Comparison of ENCODE assay signal across 20 cellular contexts in the genomic region with DNA sequence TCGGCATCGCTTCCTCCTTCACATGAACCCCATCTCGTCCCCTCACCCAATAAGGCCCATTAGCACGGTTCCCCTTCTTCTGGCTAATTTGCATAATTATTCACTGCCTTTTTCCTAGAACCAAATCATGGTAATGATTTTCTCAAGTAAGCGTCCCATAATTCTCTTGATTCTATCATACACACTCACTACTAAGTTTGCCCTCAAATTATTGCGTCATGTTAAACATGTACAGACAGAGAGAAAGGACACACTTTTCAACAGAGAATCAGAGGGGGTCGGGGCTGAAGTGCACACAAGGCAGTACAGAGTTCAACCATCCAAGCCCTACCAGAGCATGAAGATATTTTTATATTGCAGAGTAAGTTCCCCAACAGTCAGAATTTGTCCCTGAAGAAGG.
"Had no signal": no experiment of that assay in that cellular context is flagged by ENCODE, and none has a peak within 500 bp of the region (broad histone marks: within the 10 kb centered on the region; RNA-seq: fewer than 3 reads in every experiment).

No MANE protein-coding gene starts in this region.

- ATAC-seq: activated naive CD4-positive, alpha-beta T cell treated with anti-CD3 and anti-CD28 coated beads, Interleukin-2, amount 50 U/mL, for 72 hours; stimulated activated naive CD8-positive, alpha-beta T cell treated with anti-CD3 and anti-CD28 coated beads, Interleukin-15, amount 100 ng/mL, for 72 hours had no signal

- H3K27me3 Mint-ChIP-seq: activated B cell treated with CpG ODN at 0.5 μM for 24 hours; activated CD4-positive, alpha-beta memory T cell treated with anti-CD3 and anti-CD28 coated beads, Interleukin-2, amount 10 ng/mL, durations not matched to agents 7 days and 5 days; dendritic cell treated with granulocyte-macrophage colony-stimulating factor and Interleukin-4, amounts not matched to agents 40 ng/mL and 50 ng/mL, for 4 days; memory B cell; stimulated activated naive CD8-positive, alpha-beta T cell treated with anti-CD3 and anti-CD28 coated beads, Interleukin-15, amount 100 ng/mL, for 72 hours had no signal

- H3K36me3 ChIP-seq: cardiac muscle cell, neural progenitor cell, prostate gland had no signal

- H3K9me3 ChIP-seq: left ventricle myocardium inferior, prostate gland, right atrium auricular region, suprapubic skin, transverse colon had no signal

- H3K4me1 ChIP-seq: neural progenitor cell, prostate gland had no signal

- DNase-seq: activated B cell treated with CpG ODN at 0.5 μM for 24 hours; activated CD4-positive, alpha-beta memory T cell treated with anti-CD3 and anti-CD28 coated beads, Interleukin-2, amount 10 ng/mL, durations not matched to agents 7 days and 5 days; activated CD4-positive, alpha-beta T cell treated with anti-CD3 and anti-CD28 coated beads for 4 hours; activated T-cell treated with anti-CD3 and anti-CD28 coated beads, Interleukin-2, amount 50 U/mL, for 1 hour; amniotic stem cell; effector CD8-positive, alpha-beta T cell; immature natural killer cell; kidney glomerular epithelial cell; left ventricle myocardium inferior; stimulated activated naive CD8-positive, alpha-beta T cell treated with anti-CD3 and anti-CD28 coated beads, Interleukin-15, amount 100 ng/mL, for 72 hours; SW 1271; transverse colon had no signal

- H3K27me3 ChIP-seq: cardiac muscle cell, neural progenitor cell, right atrium auricular region, suprapubic skin, transverse colon had no signal

- H3K4me3 ChIP-seq: cardiac muscle cell, left ventricle myocardium inferior, neural progenitor cell, prostate gland, right atrium auricular region, suprapubic skin, transverse colon had no signal

- H3K27ac Mint-ChIP-seq: activated B cell treated with CpG ODN at 0.5 μM for 24 hours; activated CD4-positive, alpha-beta memory T cell treated with anti-CD3 and anti-CD28 coated beads, Interleukin-2, amount 10 ng/mL, durations not matched to agents 7 days and 5 days; activated naive CD4-positive, alpha-beta T cell treated with anti-CD3 and anti-CD28 coated beads, Interleukin-2, amount 50 U/mL, for 72 hours; dendritic cell treated with granulocyte-macrophage colony-stimulating factor and Interleukin-4, amounts not matched to agents 40 ng/mL and 50 ng/mL, for 4 days; memory B cell; neural progenitor cell had no signal

- H3K9me3 Mint-ChIP-seq: activated B cell treated with CpG ODN at 0.5 μM for 24 hours; activated CD4-positive, alpha-beta memory T cell treated with anti-CD3 and anti-CD28 coated beads, Interleukin-2, amount 10 ng/mL, durations not matched to agents 7 days and 5 days; activated naive CD4-positive, alpha-beta T cell treated with anti-CD3 and anti-CD28 coated beads, Interleukin-2, amount 50 U/mL, for 72 hours; dendritic cell treated with granulocyte-macrophage colony-stimulating factor and Interleukin-4, amounts not matched to agents 40 ng/mL and 50 ng/mL, for 4 days; immature natural killer cell; memory B cell; neural progenitor cell; stimulated activated naive CD8-positive, alpha-beta T cell treated with anti-CD3 and anti-CD28 coated beads, Interleukin-15, amount 100 ng/mL, for 72 hours had no signal

- H3K27ac ChIP-seq: cardiac muscle cell, left ventricle myocardium inferior, neural progenitor cell, prostate gland, right atrium auricular region, suprapubic skin, transverse colon had no signal

- H3K4me3 Mint-ChIP-seq: activated B cell treated with CpG ODN at 0.5 μM for 24 hours; activated CD4-positive, alpha-beta memory T cell treated with anti-CD3 and anti-CD28 coated beads, Interleukin-2, amount 10 ng/mL, durations not matched to agents 7 days and 5 days; dendritic cell treated with granulocyte-macrophage colony-stimulating factor and Interleukin-4, amounts not matched to agents 40 ng/mL and 50 ng/mL, for 4 days; immature natural killer cell; memory B cell; neural progenitor cell; stimulated activated naive CD8-positive, alpha-beta T cell treated with anti-CD3 and anti-CD28 coated beads, Interleukin-15, amount 100 ng/mL, for 72 hours had no signal
